ENCODE assay signal across 22 cellular contexts in the genomic region with DNA sequence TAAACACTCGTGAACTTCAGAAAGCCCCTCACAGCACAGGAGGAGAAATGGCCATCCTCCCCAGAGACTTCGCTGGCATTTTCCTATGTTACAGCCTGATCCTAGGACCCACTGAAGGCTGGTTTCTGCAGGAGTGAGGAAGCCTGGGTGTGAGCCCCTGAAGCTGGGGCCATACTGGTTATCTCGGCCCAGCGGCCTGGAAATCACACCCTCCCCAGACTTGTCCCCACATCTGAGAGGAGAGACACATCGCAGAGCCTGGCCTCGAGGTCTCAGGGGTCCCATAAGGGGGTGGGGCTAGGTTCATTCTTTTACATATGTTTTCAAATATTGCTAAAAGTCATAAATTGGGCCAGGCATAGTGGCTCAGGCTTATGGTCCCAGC. TPM values are rescaled to one million over a fixed set of nuclear protein-coding genes. Genes with fewer than 3 reads are reported as not detected.
DNase-seq lines count a peak whose midpoint lies in the region; ATAC-seq and TF ChIP-seq lines count a peak whose summit lies in the region.
"Had no signal": no experiment of that assay in that cellular context is flagged by ENCODE, and none has a peak within 500 bp of the region (broad histone marks: within the 10 kb centered on the region; RNA-seq: fewer than 3 reads in every experiment).

No MANE protein-coding gene starts in this region.

- DNase-seq in chondrocyte (ENCODE audit: low spot score): peak; percentile 54
- DNase-seq in mucosa of descending colon: peak in 2 of 3 donors; percentile 7 to 8
- peak; percentile 27 for DNase-seq in upper lobe of right lung
- DNase-seq in NCI-H146 (lab: John Stamatoyannopoulos, UW): no peak
- no peak for DNase-seq in activated effector memory CD4-positive, alpha-beta T cell treated with Interleukin-2 at 50 U/mL for 16 hours
- DNase-seq: ACHN; AML-193; C1 segment of cervical spinal cord; CD4-positive, CD25-positive, alpha-beta regulatory T cell; COR-L47; DMS 273 treated with DMSO at 0.1 percent for 48 hours; DMS53; DND-41; EL; H9; IMR-90 had no signal

- H3K27ac ChIP-seq in BLaER1: peak overlapping the region; percentile 53; the same call in 1 of the 2 replicates
- H3K27ac ChIP-seq in upper lobe of right lung: no peak overlapping the region
- H3K27ac ChIP-seq: HL-60 had no signal

- H3K27me3 Mint-ChIP-seq in chondrocyte (ENCODE audit: low read depth): peaks cover 26% of the 10 kb centered on the region

- no peaks in the 10 kb centered on the region for H3K9me3 Mint-ChIP-seq in chondrocyte (ENCODE audit: low read depth)
- H3K9me3 Mint-ChIP-seq: CD8-positive, alpha-beta memory T cell had no signal

- H3K36me3 ChIP-seq in BLaER1 (no peaks in the 10 kb centered on the region), mucosa of descending colon (ENCODE audit: low read depth) (no peaks in the 10 kb centered on the region), upper lobe of right lung (no peaks in the 10 kb centered on the region)

- H3K9me3 ChIP-seq in BLaER1 (0 out of 2 replicates have a peak, but pooled peaks cover 8% of the 10 kb centered on the region), mucosa of descending colon (no peaks in the 10 kb centered on the region), upper lobe of right lung (no peaks in the 10 kb centered on the region)

- no peak overlapping the region for H3K4me3 Mint-ChIP-seq in chondrocyte (ENCODE audit: unreplicated experiment)
- H3K4me3 Mint-ChIP-seq: CD4-positive, CD25-positive, alpha-beta regulatory T cell; CD8-positive, alpha-beta memory T cell; H9 had no signal

- H3K4me3 ChIP-seq in BLaER1 (no peak overlapping the region), mucosa of descending colon (no peak overlapping the region), upper lobe of right lung (no peak overlapping the region)
- H3K4me3 ChIP-seq: GM12878, K562 had no signal

- intact Hi-C loops in mucosa of descending colon (cut with DNase I, micrococcal nuclease) (no loop called here), upper lobe of right lung (cut with DNase I) (no loop called here)

- H3K27me3 ChIP-seq in BLaER1 (no peaks in the 10 kb centered on the region), upper lobe of right lung (peaks cover 6% of the 10 kb centered on the region)

- H4K20me1 ChIP-seq in BLaER1: no peaks in the 10 kb centered on the region

- H3K36me3 Mint-ChIP-seq in chondrocyte (ENCODE audit: low read depth): no peaks in the 10 kb centered on the region
- H3K36me3 Mint-ChIP-seq: CD4-positive, CD25-positive, alpha-beta regulatory T cell; CD8-positive, alpha-beta memory T cell had no signal

- H3K4me2 ChIP-seq in BLaER1: peak overlapping the region; percentile 83

- H3K4me1 Mint-ChIP-seq in chondrocyte (ENCODE audit: low read depth): no peaks in the 10 kb centered on the region
- H3K4me1 Mint-ChIP-seq: CD4-positive, CD25-positive, alpha-beta regulatory T cell; CD8-positive, alpha-beta memory T cell had no signal

- TF ChIP-seq CTCF in chondrocyte (IDR thresholded peaks at IDR 0.05) (no peak), mucosa of descending colon (IDR thresholded peaks at IDR 0.05) (no peak), upper lobe of right lung (IDR thresholded peaks at IDR 0.05) (no peak)

- peak overlapping the region; percentile 27; the same call in 1 of the 2 replicates for H3K9ac ChIP-seq in BLaER1

- ATAC-seq in mucosa of descending colon (no peak), upper lobe of right lung (no peak), GM19035 (IDR thresholded peaks at IDR 0.05; ENCODE audit: unreplicated experiment) (no peak)
- ATAC-seq: GM12878, K562 had no signal

- no peak overlapping the region for H3K27ac Mint-ChIP-seq in chondrocyte (ENCODE audit: unreplicated experiment)
- H3K27ac Mint-ChIP-seq: CD4-positive, CD25-positive, alpha-beta regulatory T cell; H9 had no signal

- peaks cover 62% of the 10 kb centered on the region for H3K4me1 ChIP-seq in BLaER1
- H3K4me1 ChIP-seq in mucosa of descending colon (ENCODE audit: low read depth): no peaks in the 10 kb centered on the region
- no peaks in the 10 kb centered on the region for H3K4me1 ChIP-seq in upper lobe of right lung

RNA-seq across cellular contexts. Expression of gene RET, which starts 17.5 kb away (rescaled TPM):
- total RNA-seq in chondrocyte (0.12 to 0.18 TPM in 2 of 3 replicates, not detected in the other), mucosa of descending colon (10 to 100 TPM in 1 of 3 donors, 1 to 10 TPM in 1, under 1 TPM in 1; 0.84 to 13.5 (median 1.6) TPM), upper lobe of right lung (1.0 TPM)
- total RNA-seq: GM12878 had no signal

Comparison
In these comparisons a context has a peak if more than half of its experiments do, and no peak if none do; other contexts are left out.
1. DNase-seq: peak in chondrocyte (single experiment), mucosa of descending colon (2 of 3) and upper lobe of right lung (single experiment); none in NCI-H146 (single experiment) and activated effector memory CD4-positive, alpha-beta T cell treated with Interleukin-2 at 50 U/mL for 16 hours (single experiment).